Comparison of ENCODE assay signal across 8 cellular contexts in genomic region chr14:31420013-31420318, GRCh38. TPM values are rescaled to one million over a fixed set of nuclear protein-coding genes. Genes with fewer than 3 reads are reported as not detected.
DNase-seq lines count a peak whose midpoint lies in the region; ATAC-seq, FAIRE-seq and TF ChIP-seq lines count a peak whose summit lies in the region.

No MANE protein-coding gene starts in this region.

- FAIRE-seq in GM19239 (lab: Jason Lieb, UNC): no peak

- no peaks in the 10 kb centered on the region for H3K9me3 Mint-ChIP-seq in CD4-positive, CD25-positive, alpha-beta regulatory T cell
- no peaks in the 10 kb centered on the region for H3K9me3 Mint-ChIP-seq in effector memory CD8-positive, alpha-beta T cell

- TF ChIP-seq CTCF in tibial nerve (IDR thresholded peaks at IDR 0.05): no peak

- no peak for ATAC-seq in CD4-positive, CD25-positive, alpha-beta regulatory T cell (ENCODE audit: low read depth in 2 of 2)
- ATAC-seq in HG03432 (IDR thresholded peaks at IDR 0.05; ENCODE audit: unreplicated experiment): peak; percentile 22
- ATAC-seq in effector memory CD8-positive, alpha-beta T cell (replicated peaks): peak; percentile 12

- no peak for TF ChIP-seq POLR2A in tibial nerve (IDR thresholded peaks at IDR 0.05)

- H3K9me3 ChIP-seq in CD4-positive, CD25-positive, alpha-beta regulatory T cell (ENCODE audit: control insufficient read depth in 2 of 2, low read length in 2 of 2): no peaks in the 10 kb centered on the region
- H3K9me3 ChIP-seq in mesodermal cell (ENCODE audit: control insufficient read depth, low read length) (no peaks in the 10 kb centered on the region), tibial nerve (no peaks in the 10 kb centered on the region)

- peaks cover 14 to 30% (median 24%) of the 10 kb centered on the region in 4 donors for H3K4me1 Mint-ChIP-seq in CD4-positive, CD25-positive, alpha-beta regulatory T cell
- H3K4me1 Mint-ChIP-seq in effector memory CD8-positive, alpha-beta T cell (ENCODE audit: low read depth in 2 of 2): peaks cover 17 to 24% of the 10 kb centered on the region in 2 donors

- peaks cover 12% of the 10 kb centered on the region for H3K4me1 ChIP-seq in CD4-positive, CD25-positive, alpha-beta regulatory T cell (ENCODE audit: control insufficient read depth, insufficient read depth, low read length, poor library complexity, severe bottlenecking)
- H3K4me1 ChIP-seq in mesodermal cell (ENCODE audit: control insufficient read depth, insufficient read depth, low read length, poor library complexity, severe bottlenecking) (no peaks in the 10 kb centered on the region), tibial nerve (peaks cover 0 to 51% (median 9%) of the 10 kb centered on the region in 4 donors)

- peak overlapping the region; percentile 89 to 100 (median 97) for H3K4me3 Mint-ChIP-seq in CD4-positive, CD25-positive, alpha-beta regulatory T cell
- peak overlapping the region; percentile 97 for H3K4me3 Mint-ChIP-seq in effector memory CD8-positive, alpha-beta T cell

- 0 to 1% methylated on average over 22 to 26 of the region's 27 CpGs for WGBS in mesodermal cell (ENCODE audit: insufficient coverage in 2 of 2), 2 experiments
- 0 to 1% methylated on average over 13 to 26 of the region's 27 CpGs for WGBS in tibial nerve, 2 donors

- H3K36me3 Mint-ChIP-seq in CD4-positive, CD25-positive, alpha-beta regulatory T cell: no peaks in the 10 kb centered on the region
- H3K36me3 Mint-ChIP-seq in effector memory CD8-positive, alpha-beta T cell (ENCODE audit: insufficient read depth): peaks cover 4% of the 10 kb centered on the region

- H3K4me3 ChIP-seq in CD4-positive, CD25-positive, alpha-beta regulatory T cell (ENCODE audit: low read depth, low read length): peak overlapping the region; percentile 88
- H3K4me3 ChIP-seq in mesodermal cell (ENCODE audit: extremely low read depth, insufficient read depth, low read length, poor library complexity, severe bottlenecking) (peak overlapping the region; percentile 88), tibial nerve (peak overlapping the region; percentile 86 to 97 (median 94))

- peaks cover 5% of the 10 kb centered on the region for H3K27me3 Mint-ChIP-seq in CD4-positive, CD25-positive, alpha-beta regulatory T cell
- no peaks in the 10 kb centered on the region for H3K27me3 Mint-ChIP-seq in effector memory CD8-positive, alpha-beta T cell

- TF ChIP-seq EP300 in tibial nerve (IDR thresholded peaks at IDR 0.05): no peak

- peak in 1 of 3 donors; percentile 18 for DNase-seq in CD4-positive, CD25-positive, alpha-beta regulatory T cell
- DNase-seq in GM19239 (ENCODE audit: insufficient read length, low spot score): peak; percentile 21
- DNase-seq in T-helper 1 cell: peak in 3 of 5 donors; percentile 7 to 22 (median 11)
- peak in 1 of 3 experiments; percentile 3 for DNase-seq in effector memory CD8-positive, alpha-beta T cell
- peak in 1 of 2 donors; percentile 15 for DNase-seq in tibial nerve (ENCODE audit: low spot score in 2 of 2)
- DNase-seq in SK-N-DZ (ENCODE audit: low spot score): no peak

- no peaks in the 10 kb centered on the region for H3K27me3 ChIP-seq in CD4-positive, CD25-positive, alpha-beta regulatory T cell (ENCODE audit: control insufficient read depth, insufficient read depth, low read length)
- no peaks in the 10 kb centered on the region for H3K27me3 ChIP-seq in tibial nerve

- H3K27ac Mint-ChIP-seq in CD4-positive, CD25-positive, alpha-beta regulatory T cell: peak overlapping the region; percentile 86 to 97 (median 93)
- peak overlapping the region; percentile 97 for H3K27ac Mint-ChIP-seq in effector memory CD8-positive, alpha-beta T cell

- H3K36me3 ChIP-seq in CD4-positive, CD25-positive, alpha-beta regulatory T cell (ENCODE audit: control insufficient read depth, insufficient read depth, low read length): no peaks in the 10 kb centered on the region
- H3K36me3 ChIP-seq in mesodermal cell (ENCODE audit: control insufficient read depth, insufficient read depth, low read length) (no peaks in the 10 kb centered on the region), tibial nerve (no peaks in the 10 kb centered on the region)

- H3K27ac ChIP-seq in CD4-positive, CD25-positive, alpha-beta regulatory T cell (ENCODE audit: insufficient read depth, low read length, poor library complexity, severe bottlenecking): peak overlapping the region; percentile 70
- H3K27ac ChIP-seq in mesodermal cell (ENCODE audit: low read depth, low read length, severe bottlenecking) (peak overlapping the region; percentile 85), tibial nerve (peak overlapping the region; percentile 45 to 93 (median 88))

RNA-seq across cellular contexts. Expression of gene HEATR5A, which starts 0.4 kb away (rescaled TPM):
- 11.4 TPM for total RNA-seq in CD4-positive, CD25-positive, alpha-beta regulatory T cell
- polyA plus RNA-seq in CD4-positive, CD25-positive, alpha-beta regulatory T cell: 1 to 10 TPM; 4.2 to 7.4 (median 5.1) TPM
- 18.6 TPM for polyA plus RNA-seq in mesodermal cell (2013, experiment 1 of 2)
- polyA plus RNA-seq in mesodermal cell (2013, experiment 2 of 2): 18.8 TPM
- 10 to 100 TPM; 22.9 to 32.0 (median 25.8) TPM for total RNA-seq in tibial nerve
- 12.0 and 16.3 TPM in 2 replicates for polyA plus RNA-seq in SK-N-DZ (2014; cell fraction: cytosol; rRNA removed)
- polyA plus RNA-seq in SK-N-DZ (2014; cell fraction: nucleus; rRNA removed): 10.8 and 10.9 TPM in 2 replicates

RNA-seq across cellular contexts. Expression of gene DTD2, which starts 37.3 kb away (rescaled TPM):
- 7.8 TPM for total RNA-seq in CD4-positive, CD25-positive, alpha-beta regulatory T cell
- 10 to 100 TPM; 12.7 to 23.7 (median 17.7) TPM for polyA plus RNA-seq in CD4-positive, CD25-positive, alpha-beta regulatory T cell
- 9.8 TPM for polyA plus RNA-seq in mesodermal cell (2013, experiment 1 of 2)
- polyA plus RNA-seq in mesodermal cell (2013, experiment 2 of 2): 11.9 TPM
- 10 to 100 TPM; 40.0 to 63.4 (median 47.4) TPM for total RNA-seq in tibial nerve
- 30.3 and 35.8 TPM in 2 replicates for polyA plus RNA-seq in SK-N-DZ (2014; cell fraction: cytosol; rRNA removed)
- polyA plus RNA-seq in SK-N-DZ (2014; cell fraction: nucleus; rRNA removed): 6.2 and 11.9 TPM in 2 replicates

Comparison
In these comparisons a context has a peak if more than half of its experiments do, and no peak if none do; other contexts are left out.
1. ATAC-seq: peak in HG03432 (single experiment) and effector memory CD8-positive, alpha-beta T cell (single experiment); none in CD4-positive, CD25-positive, alpha-beta regulatory T cell (0 of 2).
2. Peak in every context shown above with its lines, with median percentiles within 50 percentile points of each other: H3K27ac ChIP-seq and H3K4me3 ChIP-seq.